Comparison of ENCODE assay signal across 25 cellular contexts in genomic region chr3:9765865-9766264, GRCh38. TPM values are rescaled to one million over a fixed set of nuclear protein-coding genes. Genes with fewer than 3 reads are reported as not detected.
A peak's percentile ranks its signal among the peaks of the same experiment; 100 is the strongest.
DNase-seq lines count a peak whose midpoint lies in the region; ATAC-seq and TF ChIP-seq lines count a peak whose summit lies in the region.
"Had no signal": no experiment of that assay in that cellular context is flagged by ENCODE, and none has a peak within 500 bp of the region (broad histone marks: within the 10 kb centered on the region; RNA-seq: fewer than 3 reads in every experiment).

No MANE protein-coding gene starts in this region.

- H3K9me2 ChIP-seq in neural cell (ENCODE audit: insufficient read depth, low read length): no peaks in the 10 kb centered on the region

- H3K4me3 Mint-ChIP-seq in endodermal cell: no peak overlapping the region
- H3K4me3 Mint-ChIP-seq: activated CD4-positive, alpha-beta T cell treated with anti-CD3 and anti-CD28 coated beads, Interleukin-2, amount 10 ng/mL, durations not matched to agents 7 days and 5 days; activated T-cell treated with anti-CD3 and anti-CD28 coated beads, Interleukin-2, amount 50 U/mL, for 4 hours; CD4-positive, alpha-beta T cell; neural progenitor cell had no signal

- no peak overlapping the region for H3K4me3 ChIP-seq in endodermal cell (ENCODE audit: low read length)
- H3K4me3 ChIP-seq in neural cell (ENCODE audit: low read length): no peak overlapping the region
- H3K4me3 ChIP-seq: body of pancreas, neural progenitor cell, psoas muscle, tibial artery had no signal

- no peak for ATAC-seq in HG02678 (IDR thresholded peaks at IDR 0.05; ENCODE audit: unreplicated experiment)
- ATAC-seq: activated T-cell treated with anti-CD3 and anti-CD28 coated beads, Interleukin-2, amount 50 U/mL, for 4 hours; body of pancreas; left cardiac atrium; psoas muscle; stimulated activated naive CD8-positive, alpha-beta T cell treated with anti-CD3 and anti-CD28 coated beads, Interleukin-15, Interleukin-2, amounts not matched to agents 100 U/mL and 50 U/mL, for 24 hours had no signal

- H3K9me3 Mint-ChIP-seq in endodermal cell: no peaks in the 10 kb centered on the region
- H3K9me3 Mint-ChIP-seq: activated CD4-positive, alpha-beta T cell treated with anti-CD3 and anti-CD28 coated beads, Interleukin-2, amount 10 ng/mL, durations not matched to agents 7 days and 5 days; activated T-cell treated with anti-CD3 and anti-CD28 coated beads, Interleukin-2, amount 50 U/mL, for 4 hours; CD4-positive, alpha-beta T cell; neural progenitor cell had no signal

- no peak for TF ChIP-seq RAD21 in neural cell (conservative IDR thresholded peaks at IDR 0.05)

- TF ChIP-seq CTCF in endodermal cell (conservative IDR thresholded peaks at IDR 0.05) (no peak), neural cell (IDR thresholded peaks at IDR 0.05; ENCODE audit: poor library complexity, severe bottlenecking) (no peak)

- no peak overlapping the region for H3K27ac Mint-ChIP-seq in endodermal cell
- H3K27ac Mint-ChIP-seq: activated CD4-positive, alpha-beta T cell treated with anti-CD3 and anti-CD28 coated beads, Interleukin-2, amount 10 ng/mL, durations not matched to agents 7 days and 5 days; CD4-positive, alpha-beta T cell; neural progenitor cell had no signal

- no peak overlapping the region for H2AFZ ChIP-seq in neural cell (ENCODE audit: low read depth, low read length)
- H2AFZ ChIP-seq: neural progenitor cell had no signal

- H3K4me1 ChIP-seq in endodermal cell (ENCODE audit: control insufficient read depth, insufficient read depth, low read length): no peaks in the 10 kb centered on the region
- H3K4me1 ChIP-seq: psoas muscle had no signal

- 83 to 88% methylated on average over 1 to 4 of the region's 4 CpGs for WGBS in endodermal cell (ENCODE audit: insufficient coverage in 1 of 2, insufficient read length in 1 of 2), 2 experiments

- H3K27me3 ChIP-seq in endodermal cell (ENCODE audit: control insufficient read depth, insufficient read depth, low read length, poor library complexity, severe bottlenecking) (no peaks in the 10 kb centered on the region), neural cell (ENCODE audit: insufficient read depth, low read depth, low read length) (no peaks in the 10 kb centered on the region)
- H3K27me3 ChIP-seq: body of pancreas, tibial artery had no signal

- H3K36me3 Mint-ChIP-seq in endodermal cell (ENCODE audit: low read depth): peaks cover 7% of the 10 kb centered on the region

- peaks cover 25% of the 10 kb centered on the region for H3K27me3 Mint-ChIP-seq in endodermal cell (ENCODE audit: insufficient read depth)
- H3K27me3 Mint-ChIP-seq: activated CD4-positive, alpha-beta T cell treated with anti-CD3 and anti-CD28 coated beads, Interleukin-2, amount 10 ng/mL, durations not matched to agents 7 days and 5 days; CD4-positive, alpha-beta T cell had no signal

- no peak for TF ChIP-seq EP300 in neural cell (conservative IDR thresholded peaks at IDR 0.05; ENCODE audit: poor library complexity, severe bottlenecking)

- no peak overlapping the region for H3K4me2 ChIP-seq in neural cell (ENCODE audit: low read length)
- H3K4me2 ChIP-seq: neural progenitor cell had no signal

- H3K36me3 ChIP-seq in endodermal cell (ENCODE audit: control insufficient read depth, insufficient read depth, low read length): peaks cover 9% of the 10 kb centered on the region
- H3K36me3 ChIP-seq in neural cell (ENCODE audit: insufficient read depth, low read length): no peaks in the 10 kb centered on the region
- H3K36me3 ChIP-seq: neural progenitor cell had no signal

- H3K27ac ChIP-seq in endodermal cell (ENCODE audit: low read depth, low read length) (no peak overlapping the region), neural cell (ENCODE audit: low read length) (no peak overlapping the region)
- H3K27ac ChIP-seq: body of pancreas, neural progenitor cell, psoas muscle had no signal

- no peaks in the 10 kb centered on the region for H4K20me1 ChIP-seq in neural cell (ENCODE audit: insufficient read depth)

- H3F3A ChIP-seq in neural cell (ENCODE audit: insufficient read depth, low read length, poor library complexity, severe bottlenecking): no peaks in the 10 kb centered on the region

- H3K4me1 Mint-ChIP-seq in endodermal cell: peaks cover 6% of the 10 kb centered on the region

- H3K79me2 ChIP-seq in neural cell (replicated peaks; ENCODE audit: insufficient read depth, low read length): no peaks in the 10 kb centered on the region

- DNase-seq in NCI-H146 (lab: John Stamatoyannopoulos, UW) (peak; percentile 25), NCI-H146 treated with DMSO at 0.1 percent for 48 hours (lab: John Stamatoyannopoulos, UW; ENCODE audit: unreplicated experiment) (no peak), OCI-M1 (lab: John Stamatoyannopoulos, UW) (peak; percentile 20), endodermal cell (peak; percentile 76), NCI-H526 (lab: John Stamatoyannopoulos, UW) (no peak)
- no peak for DNase-seq in activated T-cell treated with anti-CD3 and anti-CD28 coated beads, Interleukin-2, amount 50 U/mL, for 48 hours
- DNase-seq: 8988T; activated CD4-positive, alpha-beta T cell treated with anti-CD3 and anti-CD28 coated beads, Interleukin-2, amount 10 ng/mL, durations not matched to agents 7 days and 5 days; activated naive CD4-positive, alpha-beta T cell; activated T-cell treated with anti-CD3 and anti-CD28 coated beads, Interleukin-2, amount 50 U/mL, for 4 hours; body of pancreas; CD4-positive, alpha-beta T cell; cerebellar nuclear complex; left cardiac atrium; mammary epithelial cell; MM.1S; NCI-H2081; NCI-H345; NCI-H82; psoas muscle; stimulated activated naive CD8-positive, alpha-beta T cell treated with anti-CD3 and anti-CD28 coated beads, Interleukin-15, Interleukin-2, amounts not matched to agents 100 U/mL and 50 U/mL, for 24 hours; tibial artery had no signal

- no peak overlapping the region for H3K9ac ChIP-seq in endodermal cell (ENCODE audit: extremely low read depth, low read length, poor library complexity, severe bottlenecking)
- H3K9ac ChIP-seq in neural cell (ENCODE audit: low read length): no peak overlapping the region
- H3K9ac ChIP-seq: neural progenitor cell had no signal

- H3K9me3 ChIP-seq in endodermal cell (ENCODE audit: control insufficient read depth, low read length) (no peaks in the 10 kb centered on the region), neural cell (ENCODE audit: low read length) (no peaks in the 10 kb centered on the region)
- H3K9me3 ChIP-seq: body of pancreas, psoas muscle, tibial artery had no signal

TF ChIP-seq in neural cell, 6 proteins besides CTCF, POLR2A, EP300 and RAD21:
- TF ChIP-seq REST (IDR thresholded peaks at IDR 0.05; ENCODE audit: borderline replicate concordance) (no peak), POLR2AphosphoS5 (IDR thresholded peaks at IDR 0.05) (peak; percentile 8), SMC3 (conservative IDR thresholded peaks at IDR 0.05; ENCODE audit: poor library complexity) (no peak), MXI1 (conservative IDR thresholded peaks at IDR 0.05; ENCODE audit: poor library complexity, severe bottlenecking) (no peak)

RNA-seq across cellular contexts. Expression of gene CAMK1, which starts 3.9 kb away (rescaled TPM):
- 10 to 100 TPM; 10.1 to 13.3 TPM for total RNA-seq in endodermal cell
- polyA plus RNA-seq in endodermal cell (2013, experiment 1 of 2): 13.6 TPM
- 14.6 TPM for polyA plus RNA-seq in endodermal cell (2013, experiment 2 of 2)
- polyA plus RNA-seq in neural cell: 18.7 and 21.3 TPM in 2 replicates
- 6.1 and 12.4 TPM in 2 replicates for polyA minus RNA-seq in neural cell

RNA-seq across cellular contexts. Expression of gene OGG1, which starts 16.1 kb away (rescaled TPM):
- 10 to 100 TPM; 28.6 to 34.0 TPM for total RNA-seq in endodermal cell
- 26.9 TPM for polyA plus RNA-seq in endodermal cell (2013, experiment 1 of 2)
- polyA plus RNA-seq in endodermal cell (2013, experiment 2 of 2): 28.9 TPM
- polyA plus RNA-seq in neural cell: 34.4 and 40.3 TPM in 2 replicates
- polyA minus RNA-seq in neural cell: 60.5 and 73.5 TPM in 2 replicates

RNA-seq across cellular contexts. Expression of gene TADA3, which starts 26.4 kb away (rescaled TPM):
- 10 to 100 TPM; 52.4 to 62.0 TPM for total RNA-seq in endodermal cell
- 84.8 TPM for polyA plus RNA-seq in endodermal cell (2013, experiment 1 of 2)
- polyA plus RNA-seq in endodermal cell (2013, experiment 2 of 2): 74.3 TPM
- 55.4 and 64.0 TPM in 2 replicates for polyA plus RNA-seq in neural cell
- polyA minus RNA-seq in neural cell: 36.5 and 39.1 TPM in 2 replicates

RNA-seq across cellular contexts. Expression of gene ARPC4, which starts 27.0 kb away (rescaled TPM):
- total RNA-seq in endodermal cell: 100 to 1,000 TPM; 150 to 153 TPM
- 114 TPM for polyA plus RNA-seq in endodermal cell (2013, experiment 1 of 2)
- polyA plus RNA-seq in endodermal cell (2013, experiment 2 of 2): 116 TPM
- 179 and 188 TPM in 2 replicates for polyA plus RNA-seq in neural cell
- polyA minus RNA-seq in neural cell: 133 and 144 TPM in 2 replicates

RNA-seq across cellular contexts. Expression of gene BRPF1, which starts 34.3 kb away (rescaled TPM):
- 10 to 100 TPM; 22.7 to 28.5 TPM for total RNA-seq in endodermal cell
- 18.2 TPM for polyA plus RNA-seq in endodermal cell (2013, experiment 1 of 2)
- 17.0 TPM for polyA plus RNA-seq in endodermal cell (2013, experiment 2 of 2)
- polyA plus RNA-seq in neural cell: 14.9 and 18.0 TPM in 2 replicates
- 30.0 and 30.9 TPM in 2 replicates for polyA minus RNA-seq in neural cell

Comparison
In these comparisons a context has a peak if more than half of its experiments do, and no peak if none do; other contexts are left out.
1. DNase-seq: peak in NCI-H146 (single experiment), OCI-M1 (single experiment) and endodermal cell (single experiment); none in NCI-H146 treated with DMSO at 0.1 percent for 48 hours (single experiment), activated T-cell treated with anti-CD3 and anti-CD28 coated beads, Interleukin-2, amount 50 U/mL, for 48 hours (0 of 2) and NCI-H526 (0 of 2).